ENCODE assay signal across 9 cellular contexts in genomic region chr12:68878283-68878682, GRCh38. TPM values are rescaled to one million over a fixed set of nuclear protein-coding genes. Genes with fewer than 3 reads are reported as not detected.
"Had no signal": no experiment of that assay in that cellular context is flagged by ENCODE, and none has a peak within 500 bp of the region (broad histone marks: within the 10 kb centered on the region; RNA-seq: fewer than 3 reads in every experiment).

No MANE protein-coding gene starts in this region.

- H3K4me3 ChIP-seq: GM12878 had no signal

- DNase-seq: GDM1, GF-D8 had no signal

- FAIRE-seq: G401.6, GM12878, GM12891, GM12892, GM18507, GM19239 had no signal

- ATAC-seq: GM12878 had no signal

RNA-seq across cellular contexts. Expression of gene CPM, which starts 54.7 kb away (rescaled TPM):
- total RNA-seq: G401 had no signal
